11 cellular contexts compared by ENCODE assay signal in genomic region chr4:2923141-2923551, GRCh38. TPM values are rescaled to one million over a fixed set of nuclear protein-coding genes. Genes with fewer than 3 reads are reported as not detected.
DNase-seq lines count a peak whose midpoint lies in the region; ATAC-seq and TF ChIP-seq lines count a peak whose summit lies in the region.
"Had no signal": no experiment of that assay in that cellular context is flagged by ENCODE, and none has a peak within 500 bp of the region (broad histone marks: within the 10 kb centered on the region; RNA-seq: fewer than 3 reads in every experiment).

No MANE protein-coding gene starts in this region.

- H3K4me1 Mint-ChIP-seq in GM23338 (peaks cover 29% of the 10 kb centered on the region), WTC11 (peaks cover 34% of the 10 kb centered on the region), osteocyte (ENCODE audit: unreplicated experiment) (peaks cover 27% of the 10 kb centered on the region)

- TF ChIP-seq CTCF in GM23338 (conservative IDR thresholded peaks at IDR 0.05; ENCODE audit: low read depth in 2 of 2): no peak
- no peak for TF ChIP-seq CTCF in WTC11 (IDR thresholded peaks at IDR 0.05)
- no peak for TF ChIP-seq CTCF in osteocyte (IDR thresholded peaks at IDR 0.05)
- no peak for TF ChIP-seq CTCF in SK-N-SH (IDR thresholded peaks at IDR 0.05)

- no peaks in the 10 kb centered on the region for H3K9me2 ChIP-seq in GM23338 (ENCODE audit: insufficient read depth)
- no peaks in the 10 kb centered on the region for H3K9me2 ChIP-seq in SK-N-SH

- peak overlapping the region; percentile 94 for H3K27ac ChIP-seq in GM23338 (ENCODE audit: low read depth)
- no peak overlapping the region; a peak in 1 of 4 replicates for H3K27ac ChIP-seq in SK-N-SH (ENCODE audit: low read depth in 2 of 2, low read length in 1 of 2)
- H3K27ac ChIP-seq: prostate gland had no signal

- CTCF ChIA-PET in WTC11 (lab: Charles Lee): interaction anchor here (0.8 to 1.9 kb wide), 4 partner anchors 14 to 74 kb away, joined by 3 to 6 read pairs (median 4); no protein-coding TSS in a partner anchor
- CTCF ChIA-PET in SK-N-SH (lab: Yijun Ruan, JAX): interaction anchor here (1.3 kb wide), 1 partner anchor 8 kb away, joined by 3 read pairs; no protein-coding TSS in a partner anchor

- H3K4me3 Mint-ChIP-seq in GM23338 (no peak overlapping the region; the same call in 2 of the 3 replicates), WTC11 (no peak overlapping the region), osteocyte (ENCODE audit: unreplicated experiment) (no peak overlapping the region)

- H3K4me2 ChIP-seq in GM23338 (peak overlapping the region; percentile 55; the same call in 1 of the 2 replicates), SK-N-SH (no peak overlapping the region)

- H3K27me3 ChIP-seq in GM23338 (ENCODE audit: insufficient read depth) (no peaks in the 10 kb centered on the region), SK-N-SH (ENCODE audit: insufficient read depth) (no peaks in the 10 kb centered on the region)

- H3K36me3 ChIP-seq in GM23338 (ENCODE audit: insufficient read depth) (no peaks in the 10 kb centered on the region; the same call in 1 of the 2 replicates), SK-N-SH (replicated peaks in 1 of 2; ENCODE audit: control insufficient read depth in 1 of 2, insufficient read depth in 2 of 2, low read length in 1 of 2) (peaks cover 39 to 45% of the 10 kb centered on the region in 2 experiments)

- ATAC-seq in GM23338 (no peak), WTC11 (no peak), esophagus mucosa (peak; percentile 54), HG02678 (IDR thresholded peaks at IDR 0.05; ENCODE audit: unreplicated experiment) (no peak), HG03196 (IDR thresholded peaks at IDR 0.05; ENCODE audit: unreplicated experiment) (no peak)

- H3K79me2 ChIP-seq in GM23338 (replicated peaks; ENCODE audit: insufficient read depth): peaks cover 35% of the 10 kb centered on the region
- peaks cover 49% of the 10 kb centered on the region for H3K79me2 ChIP-seq in SK-N-SH (ENCODE audit: insufficient read depth)

- H3K4me1 ChIP-seq in GM23338 (ENCODE audit: insufficient read depth) (peaks cover 23% of the 10 kb centered on the region), SK-N-SH (ENCODE audit: control insufficient read depth in 1 of 2, insufficient read depth in 2 of 2, low read depth in 1 of 2, low read length in 1 of 2) (no peaks in the 10 kb centered on the region; a peak in 1 of 4 replicates)
- H3K4me1 ChIP-seq: prostate gland had no signal

- peak overlapping the region; percentile 53 for H3K27ac Mint-ChIP-seq in GM23338
- H3K27ac Mint-ChIP-seq in WTC11: peak overlapping the region; percentile 90
- H3K27ac Mint-ChIP-seq in osteocyte (ENCODE audit: unreplicated experiment): peak overlapping the region; percentile 77

- WGBS in SK-N-SH (ENCODE audit: low lambda C conversion rate): 95% methylated on average over 7 of the region's 10 CpGs

- POLR2A ChIA-PET in WTC11 (lab: Charles Lee) (interaction anchor here (1.0 kb wide), 1 partner anchor 18 kb away, joined by 3 read pairs; no protein-coding TSS in a partner anchor), SK-N-SH (lab: Yijun Ruan, JAX) (no interaction called here)

- H2AFZ ChIP-seq in GM23338: no peak overlapping the region
- H2AFZ ChIP-seq in SK-N-SH (ENCODE audit: low read depth): no peak overlapping the region

- H3K9me3 ChIP-seq in SK-N-SH: no peaks in the 10 kb centered on the region
- H3K9me3 ChIP-seq: prostate gland had no signal

- H3K9ac ChIP-seq in SK-N-SH: no peak overlapping the region

- H3K9me3 Mint-ChIP-seq in GM23338 (peaks cover 50% of the 10 kb centered on the region), WTC11 (peaks cover 41% of the 10 kb centered on the region), osteocyte (ENCODE audit: unreplicated experiment) (peaks cover 10% of the 10 kb centered on the region)

- H3K27me3 Mint-ChIP-seq in GM23338 (ENCODE audit: insufficient read depth, low read depth, poor library complexity) (peaks cover 9% of the 10 kb centered on the region), WTC11 (ENCODE audit: low read depth) (no peaks in the 10 kb centered on the region), osteocyte (ENCODE audit: unreplicated experiment) (no peaks in the 10 kb centered on the region)

- H3K4me3 ChIP-seq in GM23338 (peak overlapping the region; percentile 37; the same call in 1 of the 2 replicates), SK-N-SH (ENCODE audit: low read depth in 2 of 2, low read length in 1 of 2) (no peak overlapping the region)
- H3K4me3 ChIP-seq: prostate gland had no signal

- no peak for DNase-seq in GM23338 (ENCODE audit: low spot score)
- no peak for DNase-seq in WTC11 (ENCODE audit: low spot score)
- DNase-seq in osteocyte (ENCODE audit: extremely low spot score, unreplicated experiment): no peak
- DNase-seq in occipital lobe (lab: John Stamatoyannopoulos, UW): no peak
- no peak for DNase-seq in SK-N-SH
- DNase-seq: activated CD4-positive, CD25-positive, alpha-beta regulatory T cell; OCI-M1 had no signal

- H3F3A ChIP-seq in GM23338 (replicated peaks; ENCODE audit: low read depth) (no peaks in the 10 kb centered on the region), SK-N-SH (replicated peaks; ENCODE audit: insufficient read depth) (no peaks in the 10 kb centered on the region)

- H4K20me1 ChIP-seq in GM23338 (replicated peaks; ENCODE audit: insufficient read depth) (no peaks in the 10 kb centered on the region; the same call in 1 of the 2 replicates), SK-N-SH (ENCODE audit: insufficient read depth) (peaks cover 28% of the 10 kb centered on the region)

- H3K36me3 Mint-ChIP-seq in GM23338 (ENCODE audit: low read depth): peaks cover 90% of the 10 kb centered on the region
- H3K36me3 Mint-ChIP-seq in WTC11: peaks cover 79% of the 10 kb centered on the region
- H3K36me3 Mint-ChIP-seq in osteocyte (ENCODE audit: unreplicated experiment): peaks cover 57% of the 10 kb centered on the region

- no peak for TF ChIP-seq EP300 in SK-N-SH (IDR thresholded peaks at IDR 0.05; ENCODE audit: borderline replicate concordance in 1 of 2, low read depth in 1 of 2, low read length in 1 of 2)

- no peak for TF ChIP-seq RAD21 in SK-N-SH (IDR thresholded peaks at IDR 0.05; ENCODE audit: low read length)

TF ChIP-seq in GM23338, 12 proteins besides CTCF, POLR2A, EP300 and RAD21 (continues in another document):
- no peak for TF ChIP-seq JUNB (IDR thresholded peaks at IDR 0.05; ENCODE audit: unreplicated experiment)
- no peak for TF ChIP-seq CREB1 (CRISPR knock-in tag; IDR thresholded peaks at IDR 0.05; ENCODE audit: low read depth)
- no peak for TF ChIP-seq STAT1 (IDR thresholded peaks at IDR 0.05; ENCODE audit: unreplicated experiment)
- no peak for TF ChIP-seq EZH2phosphoT487 (IDR thresholded peaks at IDR 0.05; ENCODE audit: unreplicated experiment)
- TF ChIP-seq POLR2AphosphoS5 (IDR thresholded peaks at IDR 0.05; ENCODE audit: low read depth): no peak
- TF ChIP-seq ZNF114 (CRISPR knock-in tag; IDR thresholded peaks at IDR 0.05): no peak
- TF ChIP-seq NANOG (IDR thresholded peaks at IDR 0.05; ENCODE audit: borderline replicate concordance): no peak
- TF ChIP-seq ZNF331 (CRISPR knock-in tag; IDR thresholded peaks at IDR 0.05; ENCODE audit: low read depth): no peak

TF ChIP-seq in WTC11, 78 proteins besides CTCF, POLR2A, EP300 and RAD21:
- TF ChIP-seq GTF2I (CRISPR knock-in tag; conservative IDR thresholded peaks at IDR 0.05): no peak

TF ChIP-seq in SK-N-SH, 30 proteins besides CTCF, POLR2A, EP300 and RAD21 (continues in another document):
- no peak for TF ChIP-seq SIN3A (IDR thresholded peaks at IDR 0.05; ENCODE audit: borderline replicate concordance, low read depth, low read length)
- TF ChIP-seq RXRA (IDR thresholded peaks at IDR 0.05; ENCODE audit: borderline replicate concordance, low read depth): no peak
- no peak for TF ChIP-seq ZBTB33 (IDR thresholded peaks at IDR 0.05; ENCODE audit: borderline replicate concordance, low read depth)
- TF ChIP-seq FOSL2 (IDR thresholded peaks at IDR 0.05; ENCODE audit: borderline replicate concordance, low read depth): no peak
- TF ChIP-seq YY1 (IDR thresholded peaks at IDR 0.05; ENCODE audit: low read depth): no peak
- no peak for TF ChIP-seq MXI1 (IDR thresholded peaks at IDR 0.05; ENCODE audit: low read depth, low read length)

RNA-seq across cellular contexts. Expression of gene NOP14, which starts 40.1 kb away (rescaled TPM):
- 24.2 and 29.9 TPM in 2 replicates for total RNA-seq in GM23338 (2014; rRNA removed; shearing (Covaris generic))
- polyA plus RNA-seq in GM23338 (2016; fragmentation: Nextera tagmentation; extraction: Ambion mirVana): 38.7 and 38.9 TPM in 2 replicates
- 33.9 to 39.1 TPM (median 35.7 TPM) in 3 replicates for total RNA-seq in WTC11 (2021)
- total RNA-seq in esophagus mucosa: 28.7 TPM
- total RNA-seq in osteocyte: 29.3 and 29.6 TPM in 2 replicates
- 5.6 TPM for total RNA-seq in occipital lobe
- polyA plus RNA-seq in SK-N-SH (2012; rRNA removed): 7.5 and 9.8 TPM in 2 replicates
- polyA plus RNA-seq in SK-N-SH (2012; cell fraction: cytosol; rRNA removed): 9.9 and 12.4 TPM in 2 replicates
- 11.4 and 12.0 TPM in 2 replicates for polyA plus RNA-seq in SK-N-SH (2012; cell fraction: nucleus; rRNA removed)

RNA-seq across cellular contexts. Expression of gene GRK4, which starts 40.2 kb away (rescaled TPM):
- total RNA-seq in GM23338 (2014; rRNA removed; shearing (Covaris generic)): 0.82 and 1.4 TPM in 2 replicates
- polyA plus RNA-seq in GM23338 (2016; fragmentation: Nextera tagmentation; extraction: Ambion mirVana) (1.3 and 2.4 TPM in 2 replicates), SK-N-SH (2012; rRNA removed) (2.2 and 2.7 TPM in 2 replicates)
- total RNA-seq in WTC11 (2021) (1.4 to 3.5 TPM (median 1.6 TPM) in 3 replicates), esophagus mucosa (2.0 TPM), osteocyte (10.5 and 11.7 TPM in 2 replicates), occipital lobe (53.8 TPM)
- polyA plus RNA-seq in SK-N-SH (2012; cell fraction: cytosol; rRNA removed): 2.2 and 2.9 TPM in 2 replicates
- 3.4 and 4.5 TPM in 2 replicates for polyA plus RNA-seq in SK-N-SH (2012; cell fraction: nucleus; rRNA removed)
